ENCODE assay signal across 25 cellular contexts in the genomic region with DNA sequence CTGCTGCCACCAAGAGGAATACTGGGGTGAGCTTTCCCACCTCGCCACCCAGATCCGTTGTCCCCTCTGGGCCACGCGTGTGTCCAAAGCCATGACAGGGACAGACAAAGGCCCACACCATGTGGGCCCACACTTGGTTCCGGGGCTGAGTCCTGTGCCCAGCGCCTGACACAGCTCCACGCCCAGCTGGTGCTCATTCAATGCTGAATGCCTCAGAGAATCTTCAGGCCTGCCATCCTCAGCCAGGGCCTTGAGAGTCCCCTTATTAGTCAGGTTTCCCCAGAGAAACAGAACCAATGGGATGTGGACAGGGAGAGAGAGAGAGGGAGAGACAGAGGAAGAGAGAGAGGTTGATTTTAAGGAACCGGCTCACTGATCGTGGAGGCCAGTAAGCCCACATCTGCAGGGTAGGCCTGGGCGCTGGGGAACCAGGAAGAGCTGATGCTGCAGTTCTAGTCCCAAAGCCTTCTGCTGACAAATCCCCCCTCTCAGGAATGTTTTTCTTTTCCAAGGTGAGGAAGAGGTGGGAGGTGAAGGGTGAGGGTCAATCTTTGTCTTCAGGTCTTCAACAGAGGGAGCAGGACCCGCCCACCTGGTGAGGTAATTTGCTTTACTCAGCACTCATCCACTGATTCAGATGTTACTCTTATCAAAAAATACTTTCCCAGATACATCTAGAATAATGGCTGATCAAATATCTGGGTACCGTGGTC. TPM values are rescaled to one million over a fixed set of nuclear protein-coding genes. Genes with fewer than 3 reads are reported as not detected.
A peak's percentile ranks its signal among the peaks of the same experiment; 100 is the strongest.
DNase-seq lines count a peak whose midpoint lies in the region; ATAC-seq and TF ChIP-seq lines count a peak whose summit lies in the region.
"Had no signal": no experiment of that assay in that cellular context is flagged by ENCODE, and none has a peak within 500 bp of the region (broad histone marks: within the 10 kb centered on the region; RNA-seq: fewer than 3 reads in every experiment).

No MANE protein-coding gene starts in this region.

- no peak overlapping the region for H3K4me3 ChIP-seq in neuronal stem cell (ENCODE audit: low read length in 2 of 2)
- no peak overlapping the region for H3K4me3 ChIP-seq in aorta (ENCODE audit: low read length in 2 of 2)
- H3K4me3 ChIP-seq: adrenal gland had no signal

- no peak overlapping the region for H2BK12ac ChIP-seq in neuronal stem cell (ENCODE audit: low read length)

- H3K27me3 Mint-ChIP-seq in activated T-cell treated with anti-CD3 and anti-CD28 coated beads, Interleukin-2, amount 50 U/mL, for 4 hours (ENCODE audit: low read depth), result peaks cover 5% of the 10 kb centered on the region
- H3K27me3 Mint-ChIP-seq in activated CD8-positive, alpha-beta T cell treated with anti-CD3 and anti-CD28 coated beads, Interleukin-2, amount 10 ng/mL, durations not matched to agents 7 days and 5 days (ENCODE audit: low read depth), result peaks cover 7% of the 10 kb centered on the region

- intact Hi-C loops in aorta (cut with DNase I), result loop anchor here (2.0 to 10.0 kb wide), 4 partner anchors 81 to 161 kb away; no protein-coding TSS in a partner anchor

- TF ChIP-seq POLR2A in GM18505 (IDR thresholded peaks at IDR 0.05; ENCODE audit: borderline replicate concordance, extremely low read depth, insufficient read depth, insufficient read length), result peak; percentile 64

- no peak overlapping the region for H2BK15ac ChIP-seq in neuronal stem cell (ENCODE audit: low read length)

- H3K27me3 ChIP-seq in neuronal stem cell (ENCODE audit: control insufficient read depth in 3 of 3, insufficient read depth in 3 of 3, low read depth in 1 of 3, low read length in 3 of 3) (peaks cover 2 to 6% (median 2%) of the 10 kb centered on the region in 3 experiments), aorta (ENCODE audit: control insufficient read depth in 1 of 2, insufficient read depth in 2 of 2, low read length in 1 of 2) (no peaks in the 10 kb centered on the region)

- H3K27ac Mint-ChIP-seq in activated CD8-positive, alpha-beta T cell treated with anti-CD3 and anti-CD28 coated beads, Interleukin-2, amount 10 ng/mL, durations not matched to agents 7 days and 5 days, result peak overlapping the region; percentile 70

- no peak overlapping the region for H4K8ac ChIP-seq in neuronal stem cell (ENCODE audit: low read depth, low read length)

- H3K27ac ChIP-seq in neuronal stem cell (replicated peaks; ENCODE audit: low read length) (no peak overlapping the region), aorta (ENCODE audit: low read depth in 1 of 2, low read length in 2 of 2) (no peak overlapping the region)
- H3K27ac ChIP-seq: adrenal gland, RWPE1 had no signal

- no peaks in the 10 kb centered on the region for H3K9me3 Mint-ChIP-seq in activated T-cell treated with anti-CD3 and anti-CD28 coated beads, Interleukin-2, amount 50 U/mL, for 4 hours
- H3K9me3 Mint-ChIP-seq in activated CD8-positive, alpha-beta T cell treated with anti-CD3 and anti-CD28 coated beads, Interleukin-2, amount 10 ng/mL, durations not matched to agents 7 days and 5 days (ENCODE audit: insufficient read depth), result no peaks in the 10 kb centered on the region

- CTCF ChIA-PET in activated CD8-positive, alpha-beta T cell treated with anti-CD3 and anti-CD28 coated beads, Interleukin-2, amount 10 ng/mL, durations not matched to agents 7 days and 5 days (lab: Charles Lee), result interaction anchor here (0.6 to 9.3 kb wide), 21 partner anchors 12 to 162 kb away, joined by 3 to 354 read pairs (median 9); a partner anchor contains a TSS

- no peaks in the 10 kb centered on the region for H3K36me3 Mint-ChIP-seq in activated T-cell treated with anti-CD3 and anti-CD28 coated beads, Interleukin-2, amount 50 U/mL, for 4 hours (ENCODE audit: insufficient read depth)
- no peaks in the 10 kb centered on the region for H3K36me3 Mint-ChIP-seq in activated CD8-positive, alpha-beta T cell treated with anti-CD3 and anti-CD28 coated beads, Interleukin-2, amount 10 ng/mL, durations not matched to agents 7 days and 5 days (ENCODE audit: low read depth)

- POLR2A ChIA-PET in activated CD8-positive, alpha-beta T cell treated with anti-CD3 and anti-CD28 coated beads, Interleukin-2, amount 10 ng/mL, durations not matched to agents 7 days and 5 days (lab: Charles Lee), result interaction anchor here (0.8 to 5.9 kb wide), 9 partner anchors 11 to 138 kb away, joined by 3 to 43 read pairs (median 4); a partner anchor contains a TSS

- no peak overlapping the region for H3K4me3 Mint-ChIP-seq in activated T-cell treated with anti-CD3 and anti-CD28 coated beads, Interleukin-2, amount 50 U/mL, for 4 hours
- no peak overlapping the region for H3K4me3 Mint-ChIP-seq in activated CD8-positive, alpha-beta T cell treated with anti-CD3 and anti-CD28 coated beads, Interleukin-2, amount 10 ng/mL, durations not matched to agents 7 days and 5 days

- no peak overlapping the region for H3K9ac ChIP-seq in neuronal stem cell (ENCODE audit: low read depth, low read length, poor library complexity)

- H3K4me1 ChIP-seq in neuronal stem cell (ENCODE audit: control insufficient read depth in 2 of 2, insufficient read depth in 1 of 2, low read depth in 1 of 2, low read length in 2 of 2) (peaks cover 5% of the 10 kb centered on the region in 2 donors), aorta (ENCODE audit: control insufficient read depth in 1 of 2, insufficient read depth in 2 of 2, low read length in 2 of 2) (no peaks in the 10 kb centered on the region)
- H3K4me1 ChIP-seq: adrenal gland had no signal

- no peak overlapping the region for H3K4ac ChIP-seq in neuronal stem cell (ENCODE audit: low read length)

- H3K36me3 ChIP-seq in neuronal stem cell (replicated peaks in 1 of 2; ENCODE audit: control insufficient read depth in 2 of 2, insufficient read depth in 2 of 2, low read length in 2 of 2) (no peaks in the 10 kb centered on the region), aorta (ENCODE audit: control insufficient read depth in 1 of 2, insufficient read depth in 2 of 2, low read length in 1 of 2) (no peaks in the 10 kb centered on the region)
- H3K36me3 ChIP-seq: adrenal gland had no signal

- H3K18ac ChIP-seq in neuronal stem cell (ENCODE audit: low read length), result no peak overlapping the region

- WGBS in neuronal stem cell (ENCODE audit: extremely low coverage in 2 of 2, insufficient read length in 2 of 2, insufficient replicate concordance in 1 of 2), 2 donors, result no CpG with 5 or more reads among the region's 12 CpGs
- 94% methylated on average over 12 of the region's 12 CpGs for WGBS in aorta, 2 donors

- H2AK5ac ChIP-seq in neuronal stem cell (ENCODE audit: low read depth, low read length), result no peak overlapping the region

- no peak for ATAC-seq in activated T-cell treated with anti-CD3 and anti-CD28 coated beads, Interleukin-2, amount 50 U/mL, for 4 hours
- ATAC-seq in GM18505 (IDR thresholded peaks at IDR 0.05; ENCODE audit: unreplicated experiment) (no peak), GM21619 (IDR thresholded peaks at IDR 0.05; ENCODE audit: unreplicated experiment) (no peak), aorta (ENCODE audit: low FRiP score) (no peak)
- ATAC-seq in activated CD8-positive, alpha-beta T cell treated with anti-CD3 and anti-CD28 coated beads, Interleukin-2, amount 10 ng/mL, durations not matched to agents 7 days and 5 days, result no peak

- H3K9me3 ChIP-seq in neuronal stem cell (replicated peaks in 1 of 2; ENCODE audit: control insufficient read depth in 2 of 2, insufficient read depth in 1 of 2, low read depth in 1 of 2, low read length in 2 of 2) (no peaks in the 10 kb centered on the region), aorta (ENCODE audit: control insufficient read depth, low read length) (no peaks in the 10 kb centered on the region)
- H3K9me3 ChIP-seq: adrenal gland had no signal

- H4K91ac ChIP-seq in neuronal stem cell (ENCODE audit: low read depth, low read length, poor library complexity), result no peak overlapping the region

- peak; percentile 42 to 44 for DNase-seq in activated T-cell treated with anti-CD3 and anti-CD28 coated beads, Interleukin-2, amount 50 U/mL, for 48 hours
- DNase-seq in activated T-cell treated with anti-CD3 and anti-CD28 coated beads, Interleukin-2, amount 50 U/mL, for 4 hours, result no peak
- no peak for DNase-seq in activated CD8-positive, alpha-beta T cell treated with anti-CD3 and anti-CD28 coated beads, Interleukin-2, amount 10 ng/mL, durations not matched to agents 7 days and 5 days
- DNase-seq in neuronal stem cell (ENCODE audit: low spot score) (no peak), AML-193 (lab: John Stamatoyannopoulos, UW) (no peak), aorta (no peak)
- DNase-seq: activated CD4-positive, alpha-beta T cell treated with anti-CD3 and anti-CD28 coated beads for 4 hours; adrenal gland; C1 segment of cervical spinal cord; foreskin melanocyte; hypothalamus; NCI-H1694; NCI-H446 treated with DMSO at 0.1 percent for 48 hours; stimulated activated naive CD4-positive, alpha-beta T cell; trophoblast cell had no signal

- H2BK120ac ChIP-seq in neuronal stem cell (ENCODE audit: low read depth, low read length), result no peak overlapping the region

- H3K23ac ChIP-seq in neuronal stem cell (ENCODE audit: low read depth, low read length, poor library complexity), result no peak overlapping the region

- no peak overlapping the region for H2BK5ac ChIP-seq in neuronal stem cell (ENCODE audit: low read length)

- peak overlapping the region; percentile 7 for H2AFZ ChIP-seq in neuronal stem cell (ENCODE audit: low read length)

- H3K79me1 ChIP-seq in neuronal stem cell (ENCODE audit: low read depth, low read length), result no peaks in the 10 kb centered on the region

- H3K4me1 Mint-ChIP-seq in activated T-cell treated with anti-CD3 and anti-CD28 coated beads, Interleukin-2, amount 50 U/mL, for 4 hours (ENCODE audit: low read depth), result peaks cover 40% of the 10 kb centered on the region
- peaks cover 64% of the 10 kb centered on the region for H3K4me1 Mint-ChIP-seq in activated CD8-positive, alpha-beta T cell treated with anti-CD3 and anti-CD28 coated beads, Interleukin-2, amount 10 ng/mL, durations not matched to agents 7 days and 5 days (ENCODE audit: low read depth)

- no peak overlapping the region for H3K4me2 ChIP-seq in neuronal stem cell (ENCODE audit: insufficient read depth, low read length, poor library complexity, severe bottlenecking)

- H3K14ac ChIP-seq in neuronal stem cell (ENCODE audit: low read length), result peak overlapping the region; percentile 60

RNA-seq across cellular contexts. Expression of a gene that starts 10.2 kb away (rescaled TPM):
- not detected for total RNA-seq in activated T-cell treated with anti-CD3 and anti-CD28 coated beads, Interleukin-2, amount 50 U/mL, for 4 hours
- total RNA-seq in activated CD8-positive, alpha-beta T cell treated with anti-CD3 and anti-CD28 coated beads, Interleukin-2, amount 10 ng/mL, durations not matched to agents 7 days and 5 days, result under 1 TPM in 1 of 2 experiments, not detected in 1; 0.29 TPM
- not detected for polyA plus RNA-seq in neuronal stem cell (2013, experiment 1 of 2)
- not detected for polyA plus RNA-seq in neuronal stem cell (2013, experiment 2 of 2)
- total RNA-seq in aorta, result not detected
- polyA plus RNA-seq in aorta, result not detected
- total RNA-seq: adrenal gland, dermis microvascular lymphatic vessel endothelial cell, epithelial cell of proximal tubule, kidney epithelial cell, M059J, mesenteric fat pad, renal cortical epithelial cell had no signal
- polyA plus RNA-seq: adrenal gland, neural cell had no signal

RNA-seq across cellular contexts. Expression of a gene that starts 51.6 kb away (rescaled TPM):
- total RNA-seq in activated T-cell treated with anti-CD3 and anti-CD28 coated beads, Interleukin-2, amount 50 U/mL, for 4 hours, result under 1 TPM in 1 of 3 donors, not detected in 2; 0.10 TPM
- total RNA-seq in activated CD8-positive, alpha-beta T cell treated with anti-CD3 and anti-CD28 coated beads, Interleukin-2, amount 10 ng/mL, durations not matched to agents 7 days and 5 days, result under 1 TPM; 0.16 to 0.34 TPM
- 0.75 TPM for polyA plus RNA-seq in neuronal stem cell (2013, experiment 1 of 2)
- polyA plus RNA-seq in neuronal stem cell (2013, experiment 2 of 2), result 0.66 TPM
- total RNA-seq in aorta, result under 1 TPM in 1 of 2 donors, not detected in 1; 0.15 TPM
- 1 to 10 TPM in 1 of 2 donors, under 1 TPM in 1; 0.13 to 2.4 TPM for polyA plus RNA-seq in aorta
- total RNA-seq: dermis microvascular lymphatic vessel endothelial cell, mesenteric fat pad had no signal

Comparison
In these comparisons a context has a peak if more than half of its experiments do, and no peak if none do; other contexts are left out.
1. DNase-seq: peak in activated T-cell treated with anti-CD3 and anti-CD28 coated beads, Interleukin-2, amount 50 U/mL, for 48 hours (2 of 2); none in activated T-cell treated with anti-CD3 and anti-CD28 coated beads, Interleukin-2, amount 50 U/mL, for 4 hours (single experiment), activated CD8-positive, alpha-beta T cell treated with anti-CD3 and anti-CD28 coated beads, Interleukin-2, amount 10 ng/mL, durations not matched to agents 7 days and 5 days (single experiment), neuronal stem cell (single experiment), AML-193 (0 of 2) and aorta (0 of 2).